14 cellular contexts compared by ENCODE assay signal in the genomic region with DNA sequence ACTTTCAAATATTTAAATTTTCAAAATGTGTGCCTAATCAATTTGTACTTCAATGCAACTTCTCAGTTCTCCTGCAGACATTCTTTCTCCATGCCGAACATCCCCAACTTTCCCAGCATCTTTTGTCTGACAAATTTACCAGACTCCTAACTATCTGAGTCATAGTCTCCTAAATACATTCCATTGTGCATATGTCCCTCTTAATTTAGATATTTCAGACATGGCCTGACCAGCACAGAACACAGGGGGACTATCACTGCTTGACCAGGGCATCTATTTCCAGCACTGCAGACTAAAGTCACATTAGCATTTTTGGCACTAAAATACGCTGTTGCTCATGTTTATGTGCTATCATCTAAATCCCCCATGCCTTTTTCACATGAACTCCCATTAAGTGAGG.
DNase-seq lines count a peak whose midpoint lies in the region; ATAC-seq, FAIRE-seq and TF ChIP-seq lines count a peak whose summit lies in the region.
"Had no signal": no experiment of that assay in that cellular context is flagged by ENCODE, and none has a peak within 500 bp of the region (broad histone marks: within the 10 kb centered on the region; RNA-seq: fewer than 3 reads in every experiment).

No MANE protein-coding gene starts in this region.

- in situ Hi-C loops in astrocyte of the spinal cord (cut with HindIII; ENCODE audit: low sequenced_read_pairs) = no loop called here

- peak; percentile 67 for DNase-seq in A172 (ENCODE audit: low spot score)
- peak; percentile 95 for DNase-seq in HCEC 1CT
- peak; percentile 80 for DNase-seq in astrocyte of the spinal cord (ENCODE audit: low read depth, low spot score)
- peak; percentile 53 for DNase-seq in left kidney (ENCODE audit: low read depth, low spot score)
- no peak for DNase-seq in D721Med (ENCODE audit: insufficient read length, low spot score)
- no peak for DNase-seq in SKM-1 treated with dmso at 0.1 percent for 144 hours (lab: John Stamatoyannopoulos, UW; ENCODE audit: unreplicated experiment)
- DNase-seq in T-helper 1 cell = no peak
- DNase-seq: activated CD4-positive, alpha-beta T cell treated with anti-CD3 and anti-CD28 coated beads, Interleukin-2, amount 50 U/mL, for 1 hour; activated effector memory CD4-positive, alpha-beta T cell treated with Interleukin-2 at 50 U/mL for 16 hours; Kasumi-1; NCI-H2171; T-helper 17 cell had no signal

- FAIRE-seq in D721Med (lab: Jason Lieb, UNC) = no peak
- FAIRE-seq: keratinocyte had no signal

- no peak for ATAC-seq in HG03378 (IDR thresholded peaks at IDR 0.05; ENCODE audit: unreplicated experiment)
- ATAC-seq: T-helper 17 cell had no signal

- H3K4me3 ChIP-seq in astrocyte of the spinal cord (ENCODE audit: low read depth, low read length) = no peak overlapping the region

- TF ChIP-seq CTCF in astrocyte of the spinal cord (IDR thresholded peaks at IDR 0.05; ENCODE audit: low read depth, low read length) = no peak
- no peak for TF ChIP-seq CTCF in D721Med (IDR thresholded peaks at IDR 0.05; ENCODE audit: insufficient read depth, missing control alignments)

Comparison
In these comparisons a context has a peak if more than half of its experiments do, and no peak if none do; other contexts are left out.
1. DNase-seq: peak in A172 (single experiment), HCEC 1CT (single experiment), astrocyte of the spinal cord (single experiment) and left kidney (single experiment); none in D721Med (single experiment), SKM-1 treated with dmso at 0.1 percent for 144 hours (single experiment) and T-helper 1 cell (0 of 5).